Comparison of ENCODE assay signal across 8 cellular contexts in the genomic region with DNA sequence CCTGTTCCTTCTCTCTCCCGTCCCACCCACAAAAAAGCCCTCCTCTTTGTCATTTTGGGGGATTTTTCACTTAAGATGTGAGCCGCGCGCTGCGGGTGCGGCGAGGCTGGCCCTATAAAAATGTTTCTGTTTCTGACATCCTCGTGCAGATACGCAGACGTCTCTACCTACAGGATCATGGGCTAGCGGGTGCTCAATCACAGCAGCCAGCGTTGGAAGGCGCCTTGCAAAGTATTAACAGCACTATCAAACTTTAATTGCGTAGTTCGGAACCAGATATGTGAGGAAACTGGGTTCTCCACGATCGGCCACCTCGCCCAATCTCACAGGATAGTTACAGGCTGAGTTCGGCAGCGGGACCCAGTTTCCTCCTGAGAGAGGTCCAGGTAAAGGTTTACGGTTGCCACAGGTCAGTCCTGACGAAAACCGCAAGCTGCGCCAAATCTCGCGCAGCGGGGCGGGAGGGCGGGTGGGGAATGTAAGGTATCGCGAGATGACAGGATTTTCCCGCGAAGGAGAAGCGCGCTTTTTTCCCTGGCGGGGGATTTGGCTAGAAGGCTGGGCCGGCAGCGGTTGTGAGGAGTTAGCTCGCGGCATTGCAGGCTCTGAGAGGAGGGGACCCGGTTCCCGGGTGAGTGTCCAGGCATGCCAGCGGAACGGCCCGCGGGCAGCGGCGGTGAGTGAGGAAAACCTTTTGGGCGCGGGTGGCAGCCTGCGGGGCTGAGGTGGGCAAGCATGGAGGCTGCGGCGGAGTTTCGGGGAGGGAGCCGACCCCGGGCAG. TPM values are rescaled to one million over a fixed set of nuclear protein-coding genes. Genes with fewer than 3 reads are reported as not detected.
DNase-seq lines count a peak whose midpoint lies in the region; ATAC-seq, FAIRE-seq and TF ChIP-seq lines count a peak whose summit lies in the region.

TSS of gene HELLS (plus strand) at position 512 of the 781 bp plus-strand sequence. CDS start at position 646, 134 bp downstream.

- H2AFZ ChIP-seq in neural progenitor cell (replicated peaks), result peak within 1 kb of the TSS; percentile 87

- H3K4me1 Mint-ChIP-seq in neural progenitor cell, result peaks cover 18% of the 10 kb centered on the region

- FAIRE-seq in H54 (lab: Jason Lieb, UNC), result no peak

- H3K27ac ChIP-seq in RWPE2 (ENCODE audit: poor library complexity, severe bottlenecking) (peak within 1 kb of the TSS; percentile 82), neural progenitor cell (peak within 1 kb of the TSS; percentile 56), stomach (peak within 1 kb of the TSS; percentile 74 to 87 (median 84))

- H3K9me3 ChIP-seq in ES-I3 (ENCODE audit: control insufficient read depth, insufficient read depth, low read length) (no peaks in the 10 kb centered on the region), RWPE2 (ENCODE audit: severe bottlenecking) (no peaks in the 10 kb centered on the region), neural progenitor cell (ENCODE audit: low read depth) (no peaks in the 10 kb centered on the region), stomach (no peaks in the 10 kb centered on the region)

- H3K27me3 ChIP-seq in RWPE2 (ENCODE audit: insufficient read depth, poor library complexity, severe bottlenecking) (no peaks in the 10 kb centered on the region), neural progenitor cell (no peaks in the 10 kb centered on the region), stomach (no peaks in the 10 kb centered on the region)

- DNase-seq in H54 (ENCODE audit: insufficient read length, low spot score) (peak; percentile 76), LNCaP clone FGC (ENCODE audit: low read depth) (peak; percentile 76), RWPE2 (ENCODE audit: low spot score) (peak; percentile 80), foreskin fibroblast (peak; percentile 75 to 93), neural progenitor cell (ENCODE audit: low spot score) (peak; percentile 97), stomach (peak; percentile 84)
- DNase-seq in activated effector memory CD4-positive, alpha-beta T cell treated with Interleukin-2 at 50 U/mL for 16 hours, result peak; percentile 57

- H4K20me1 ChIP-seq in neural progenitor cell (ENCODE audit: low read depth), result peaks cover 21% of the 10 kb centered on the region

- H3K4me3 ChIP-seq in LNCaP clone FGC (ENCODE audit: low read depth, low read length), result peak within 1 kb of the TSS; percentile 63
- H3K4me3 ChIP-seq in RWPE2 (ENCODE audit: severe bottlenecking), result peak within 1 kb of the TSS; percentile 91
- peak within 1 kb of the TSS; percentile 87 to 98 for H3K4me3 ChIP-seq in foreskin fibroblast (ENCODE audit: low read depth in 1 of 2, low read length in 2 of 2)
- H3K4me3 ChIP-seq in neural progenitor cell, result peak within 1 kb of the TSS; percentile 84
- H3K4me3 ChIP-seq in stomach, result peak within 1 kb of the TSS; percentile 57 to 95 (median 74)

- H3K27ac Mint-ChIP-seq in neural progenitor cell, result peak within 1 kb of the TSS; percentile 97

- TF ChIP-seq POLR2A in H54 (IDR thresholded peaks at IDR 0.05; ENCODE audit: low read depth, low read length) (peak; percentile 66), stomach (IDR thresholded peaks at IDR 0.05) (no peak)

- TF ChIP-seq CTCF in LNCaP clone FGC (IDR thresholded peaks at IDR 0.05; ENCODE audit: control insufficient read depth, extremely low read depth, insufficient read depth) (no peak), RWPE2 (IDR thresholded peaks at IDR 0.05; ENCODE audit: poor library complexity, severe bottlenecking) (no peak), foreskin fibroblast (IDR thresholded peaks at IDR 0.05; ENCODE audit: low read depth, low read length) (no peak), neural progenitor cell (IDR thresholded peaks at IDR 0.05) (no peak), stomach (IDR thresholded peaks at IDR 0.05) (no peak)

- peaks cover 8% of the 10 kb centered on the region for H3K36me3 Mint-ChIP-seq in neural progenitor cell

- peaks cover 4% of the 10 kb centered on the region for H3K27me3 Mint-ChIP-seq in neural progenitor cell (ENCODE audit: insufficient read depth, low read depth)

- H3K9ac ChIP-seq in ES-I3 (ENCODE audit: low read depth, low read length) (peak within 1 kb of the TSS; percentile 77), neural progenitor cell (peak within 1 kb of the TSS; percentile 85)

- peaks cover 3% of the 10 kb centered on the region; the same call in 1 of the 2 replicates for H3K36me3 ChIP-seq in ES-I3 (ENCODE audit: insufficient read depth, low read length)
- H3K36me3 ChIP-seq in RWPE2 (ENCODE audit: low read depth), result peaks cover 39% of the 10 kb centered on the region
- H3K36me3 ChIP-seq in neural progenitor cell, result peaks cover 11% of the 10 kb centered on the region
- H3K36me3 ChIP-seq in stomach, result no peaks in the 10 kb centered on the region

- WGBS in stomach, 5 donors, result 0% methylated on average over 45 to 56 of the region's 56 CpGs

- peak; percentile 80 for ATAC-seq in RWPE2 (ENCODE audit: low read depth)

- peak within 1 kb of the TSS; percentile 94 for H3K4me2 ChIP-seq in neural progenitor cell

- peak within 1 kb of the TSS; percentile 100 for H3K4me3 Mint-ChIP-seq in neural progenitor cell

- intact Hi-C loops in stomach (cut with DNase I; ENCODE audit: low total_unique reads), result no loop called here

- H3F3A ChIP-seq in neural progenitor cell (ENCODE audit: low read depth), result peaks cover 10% of the 10 kb centered on the region

- peaks cover 49% of the 10 kb centered on the region for H3K79me2 ChIP-seq in neural progenitor cell (ENCODE audit: low read depth)

- no peak for TF ChIP-seq EP300 in stomach (IDR thresholded peaks at IDR 0.05)

- no peaks in the 10 kb centered on the region for H3K9me3 Mint-ChIP-seq in neural progenitor cell

- peaks cover 24% of the 10 kb centered on the region for H3K4me1 ChIP-seq in ES-I3 (ENCODE audit: insufficient read depth, low read length)
- H3K4me1 ChIP-seq in RWPE2 (ENCODE audit: insufficient read depth, poor library complexity, severe bottlenecking), result peaks cover 12% of the 10 kb centered on the region
- H3K4me1 ChIP-seq in neural progenitor cell, result peaks cover 19% of the 10 kb centered on the region
- H3K4me1 ChIP-seq in stomach, result peaks cover 15 to 26% (median 22%) of the 10 kb centered on the region in 4 donors

RNA-seq across cellular contexts. Expression of gene HELLS, which starts in this region (rescaled TPM):
- total RNA-seq in neural progenitor cell (ENCODE audit: low replicate concordance) (237 and 314 TPM in 2 replicates), stomach (10 to 100 TPM in 3 of 5 donors, 1 to 10 TPM in 2; 1.7 to 74.2 (median 11.2) TPM)
- polyA plus RNA-seq in stomach, result 1 to 10 TPM; 2.7 to 6.4 (median 6.3) TPM

Comparison
In these comparisons a context has a peak if more than half of its experiments do, and no peak if none do; other contexts are left out.
1. Peak in every context shown above with its lines: DNase-seq, ATAC-seq, H3K4me3 ChIP-seq and H3K27ac ChIP-seq.